In genomic region chr1:82287556-82287955, GRCh38 we compare ENCODE assay signal across 25 cellular contexts.
"Had no signal": no experiment of that assay in that cellular context is flagged by ENCODE, and none has a peak within 500 bp of the region (broad histone marks: within the 10 kb centered on the region; RNA-seq: fewer than 3 reads in every experiment).

No MANE protein-coding gene starts in this region.

- H3K36me3 ChIP-seq: colonic mucosa, esophagus muscularis mucosa, esophagus squamous epithelium, gastrocnemius medialis, gastroesophageal sphincter, heart left ventricle, heart right ventricle had no signal

- H3K4me3 ChIP-seq: colonic mucosa, coronary artery, dorsolateral prefrontal cortex, esophagus muscularis mucosa, esophagus squamous epithelium, gastrocnemius medialis, gastroesophageal sphincter, heart left ventricle, heart right ventricle, hepatocyte had no signal

- H3K27ac ChIP-seq: colonic mucosa, coronary artery, dorsolateral prefrontal cortex, epithelial cell of prostate, esophagus muscularis mucosa, esophagus squamous epithelium, foreskin keratinocyte, gastrocnemius medialis, gastroesophageal sphincter, heart left ventricle, heart right ventricle, hepatocyte had no signal

- H3K9me3 ChIP-seq: colonic mucosa, esophagus muscularis mucosa, esophagus squamous epithelium, gastrocnemius medialis, gastroesophageal sphincter had no signal

- ATAC-seq: effector memory CD8-positive, alpha-beta T cell; esophagus mucosa; foreskin keratinocyte; gastrocnemius medialis; gastroesophageal sphincter; heart left ventricle; heart right ventricle had no signal

- DNase-seq: colonic mucosa; cortex of kidney; dermis blood vessel endothelial cell; dorsolateral prefrontal cortex; effector CD4-positive, alpha-beta T cell; effector CD8-positive, alpha-beta T cell; effector memory CD4-positive, alpha-beta T cell; effector memory CD8-positive, alpha-beta T cell; endodermal cell; erythroblast; esophagus squamous epithelium; foreskin fibroblast; foreskin keratinocyte; foreskin melanocyte; gastrocnemius medialis; glutamatergic neuron; head of caudate nucleus; heart left ventricle; heart right ventricle had no signal

- H3K4me1 ChIP-seq: colonic mucosa, esophagus muscularis mucosa, esophagus squamous epithelium, foreskin keratinocyte, gastrocnemius medialis, gastroesophageal sphincter, heart left ventricle, heart right ventricle had no signal

- H3K27me3 ChIP-seq: colonic mucosa, dorsolateral prefrontal cortex, esophagus muscularis mucosa, esophagus squamous epithelium, foreskin keratinocyte, gastrocnemius medialis, gastroesophageal sphincter, heart left ventricle, heart right ventricle, hepatocyte had no signal
